In genomic region chr7:50427518-50427917, GRCh38 we compare ENCODE assay signal across 8 cellular contexts.
"Had no signal": no experiment of that assay in that cellular context is flagged by ENCODE, and none has a peak within 500 bp of the region (broad histone marks: within the 10 kb centered on the region; RNA-seq: fewer than 3 reads in every experiment).

No MANE protein-coding gene starts in this region.

- DNase-seq: GM23248, GOT3, H7, HFFc6, KG1 had no signal

- H3K4me3 ChIP-seq: GM23248, HAP-1 had no signal

- H3K36me3 ChIP-seq: HAP-1 had no signal

- ATAC-seq: HCT116 had no signal

- FAIRE-seq: HTR-8/SVneo had no signal

- H2AFZ ChIP-seq: GM23248 had no signal

- H3K9me3 ChIP-seq: HAP-1 had no signal

- H3K9ac ChIP-seq: GM23248 had no signal

- H3K27ac ChIP-seq: GM23248 had no signal
